19 cellular contexts compared by ENCODE assay signal in the genomic region with DNA sequence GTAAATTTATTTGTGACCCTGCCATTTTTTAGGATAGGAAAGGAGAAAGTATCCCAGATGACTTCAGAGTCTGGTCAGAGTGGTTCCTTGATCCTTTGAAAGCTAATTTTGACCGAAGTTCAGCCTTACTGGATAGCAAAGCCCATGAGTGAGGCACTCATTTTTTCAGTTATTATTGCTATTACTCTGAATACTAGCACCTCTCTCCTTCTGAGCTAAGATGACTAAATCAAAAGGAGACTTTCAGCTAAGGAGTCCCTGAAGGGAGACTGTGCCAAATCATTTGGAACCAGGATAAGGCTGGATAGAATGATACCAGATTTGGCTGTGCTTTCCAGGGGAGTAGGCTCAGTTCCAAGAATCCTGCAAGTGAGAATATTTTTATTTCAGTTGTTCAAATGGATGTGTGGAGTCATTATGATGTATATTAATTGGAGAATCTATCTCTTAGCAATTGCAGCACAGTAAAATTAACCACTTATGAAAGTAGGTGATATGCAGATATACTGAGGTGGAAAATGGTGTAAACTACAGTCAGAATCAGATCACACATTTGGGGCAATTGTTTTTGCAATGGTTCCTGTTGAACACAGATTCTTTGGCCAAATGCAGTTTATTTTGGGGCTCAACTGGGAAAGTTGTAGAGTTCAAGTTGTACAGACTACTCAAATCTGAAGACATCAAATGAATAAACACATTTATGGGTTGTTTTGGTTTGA. TPM values are rescaled to one million over a fixed set of nuclear protein-coding genes. Genes with fewer than 3 reads are reported as not detected.
A peak's percentile ranks its signal among the peaks of the same experiment; 100 is the strongest.
DNase-seq lines count a peak whose midpoint lies in the region; ATAC-seq lines count a peak whose summit lies in the region.
"Had no signal": no experiment of that assay in that cellular context is flagged by ENCODE, and none has a peak within 500 bp of the region (broad histone marks: within the 10 kb centered on the region; RNA-seq: fewer than 3 reads in every experiment).

No MANE protein-coding gene starts in this region.

- H3K9me3 Mint-ChIP-seq in activated T-cell treated with anti-CD3 and anti-CD28 coated beads, Interleukin-2, amount 50 U/mL, for 4 hours = no peaks in the 10 kb centered on the region
- H3K9me3 Mint-ChIP-seq in T-cell = no peaks in the 10 kb centered on the region
- no peaks in the 10 kb centered on the region for H3K9me3 Mint-ChIP-seq in stimulated activated naive CD8-positive, alpha-beta T cell treated with anti-CD3 and anti-CD28 coated beads, Interleukin-15, amount 100 ng/mL, for 72 hours

- H3K27ac ChIP-seq in effector memory CD4-positive, alpha-beta T cell (ENCODE audit: insufficient read depth, low read length, poor library complexity, severe bottlenecking) = peak overlapping the region; percentile 90
- H3K27ac ChIP-seq in aorta (ENCODE audit: low read depth in 1 of 2, low read length in 2 of 2) = no peak overlapping the region
- H3K27ac ChIP-seq: brain microvascular endothelial cell, left ventricle myocardium inferior, vagina, VCaP had no signal

- peak overlapping the region; percentile 62 for H3K4me3 ChIP-seq in effector memory CD4-positive, alpha-beta T cell (ENCODE audit: insufficient read depth, low read depth, low read length, poor library complexity, severe bottlenecking)
- no peak overlapping the region for H3K4me3 ChIP-seq in aorta (ENCODE audit: low read length in 2 of 2)
- H3K4me3 ChIP-seq: left ventricle myocardium inferior, vagina had no signal

- no peak for DNase-seq in activated T-cell treated with anti-CD3 and anti-CD28 coated beads, Interleukin-2, amount 50 U/mL, for 4 hours
- no peak for DNase-seq in activated T-cell treated with anti-CD3 and anti-CD28 coated beads, Interleukin-2, amount 50 U/mL, for 48 hours
- DNase-seq in T-cell (no peak), nucleus accumbens (lab: John Stamatoyannopoulos, UW) (no peak), aorta (no peak)
- no peak for DNase-seq in effector memory CD4-positive, alpha-beta T cell
- no peak for DNase-seq in stimulated activated naive CD8-positive, alpha-beta T cell treated with anti-CD3 and anti-CD28 coated beads, Interleukin-15, amount 100 ng/mL, for 72 hours
- DNase-seq: brain microvascular endothelial cell; COR-L47; hypothalamus; left ventricle myocardium inferior; MV-4-11; SK-N-SH; stimulated activated naive CD4-positive, alpha-beta T cell had no signal

- no peaks in the 10 kb centered on the region for H3K36me3 ChIP-seq in effector memory CD4-positive, alpha-beta T cell (ENCODE audit: control insufficient read depth, insufficient read depth, low read length)
- no peaks in the 10 kb centered on the region for H3K36me3 ChIP-seq in aorta (ENCODE audit: control insufficient read depth in 1 of 2, insufficient read depth in 2 of 2, low read length in 1 of 2)
- H3K36me3 ChIP-seq: brain microvascular endothelial cell, left ventricle myocardium inferior, vagina had no signal

- no peaks in the 10 kb centered on the region for H3K9me3 ChIP-seq in effector memory CD4-positive, alpha-beta T cell (ENCODE audit: control insufficient read depth, low read length)
- no peaks in the 10 kb centered on the region for H3K9me3 ChIP-seq in aorta (ENCODE audit: control insufficient read depth, low read length)
- H3K9me3 ChIP-seq: left ventricle myocardium inferior, SK-N-SH, vagina had no signal

- peak overlapping the region; percentile 90 for H3K4me3 Mint-ChIP-seq in activated T-cell treated with anti-CD3 and anti-CD28 coated beads, Interleukin-2, amount 50 U/mL, for 4 hours
- peak overlapping the region; percentile 78 to 99 (median 95) for H3K4me3 Mint-ChIP-seq in T-cell
- H3K4me3 Mint-ChIP-seq in stimulated activated naive CD8-positive, alpha-beta T cell treated with anti-CD3 and anti-CD28 coated beads, Interleukin-15, amount 100 ng/mL, for 72 hours = peak overlapping the region; percentile 84 to 94

- H3K27me3 ChIP-seq in effector memory CD4-positive, alpha-beta T cell (replicated peaks; ENCODE audit: control insufficient read depth, insufficient read depth, low read length, poor library complexity, severe bottlenecking) = no peaks in the 10 kb centered on the region
- H3K27me3 ChIP-seq in aorta (ENCODE audit: control insufficient read depth in 1 of 2, insufficient read depth in 2 of 2, low read length in 1 of 2) = no peaks in the 10 kb centered on the region
- H3K27me3 ChIP-seq: brain microvascular endothelial cell, vagina had no signal

- peaks cover 3% of the 10 kb centered on the region for H3K4me1 ChIP-seq in effector memory CD4-positive, alpha-beta T cell (ENCODE audit: control insufficient read depth, insufficient read depth, low read length, poor library complexity, severe bottlenecking)
- no peaks in the 10 kb centered on the region for H3K4me1 ChIP-seq in aorta (ENCODE audit: control insufficient read depth in 1 of 2, insufficient read depth in 2 of 2, low read length in 2 of 2)
- H3K4me1 ChIP-seq: left ventricle myocardium inferior, vagina had no signal

- intact Hi-C loops in aorta (cut with DNase I) = no loop called here

- H3K27me3 Mint-ChIP-seq in activated T-cell treated with anti-CD3 and anti-CD28 coated beads, Interleukin-2, amount 50 U/mL, for 4 hours (ENCODE audit: low read depth) = no peaks in the 10 kb centered on the region
- peaks cover 0 to 6% of the 10 kb centered on the region in 2 donors for H3K27me3 Mint-ChIP-seq in T-cell
- no peaks in the 10 kb centered on the region for H3K27me3 Mint-ChIP-seq in stimulated activated naive CD8-positive, alpha-beta T cell treated with anti-CD3 and anti-CD28 coated beads, Interleukin-15, amount 100 ng/mL, for 72 hours

- H3K4me1 Mint-ChIP-seq in activated T-cell treated with anti-CD3 and anti-CD28 coated beads, Interleukin-2, amount 50 U/mL, for 4 hours (ENCODE audit: low read depth) = peaks cover 66% of the 10 kb centered on the region
- H3K4me1 Mint-ChIP-seq in T-cell = peaks cover 54 to 59% (median 59%) of the 10 kb centered on the region in 3 donors
- H3K4me1 Mint-ChIP-seq in stimulated activated naive CD8-positive, alpha-beta T cell treated with anti-CD3 and anti-CD28 coated beads, Interleukin-15, amount 100 ng/mL, for 72 hours = peaks cover 49% of the 10 kb centered on the region

- peak; percentile 56 to 58 for ATAC-seq in activated T-cell treated with anti-CD3 and anti-CD28 coated beads, Interleukin-2, amount 50 U/mL, for 4 hours
- ATAC-seq in T-cell (replicated peaks in 1 of 4) = no peak
- peak; percentile 62 for ATAC-seq in stimulated activated naive CD8-positive, alpha-beta T cell treated with anti-CD3 and anti-CD28 coated beads, Interleukin-15, amount 100 ng/mL, for 72 hours
- no peak for ATAC-seq in aorta (ENCODE audit: low FRiP score)
- ATAC-seq in GM19351 (IDR thresholded peaks at IDR 0.05; ENCODE audit: unreplicated experiment) = no peak
- ATAC-seq: sciatic nerve had no signal

- peaks cover 3% of the 10 kb centered on the region for H3K36me3 Mint-ChIP-seq in activated T-cell treated with anti-CD3 and anti-CD28 coated beads, Interleukin-2, amount 50 U/mL, for 4 hours (ENCODE audit: insufficient read depth)
- peaks cover 34% of the 10 kb centered on the region for H3K36me3 Mint-ChIP-seq in T-cell

- H3K27ac Mint-ChIP-seq in T-cell = peak overlapping the region; percentile 92 to 99
- peak overlapping the region; percentile 97 to 98 for H3K27ac Mint-ChIP-seq in stimulated activated naive CD8-positive, alpha-beta T cell treated with anti-CD3 and anti-CD28 coated beads, Interleukin-15, amount 100 ng/mL, for 72 hours

- POLR2A ChIA-PET in T-cell (lab: Charles Lee) = interaction anchor here (0.6 to 1.6 kb wide), 7 partner anchors 12 to 224 kb away, joined by 3 to 7 read pairs (median 4); no protein-coding TSS in a partner anchor

- CTCF ChIA-PET in T-cell (lab: Charles Lee) = no interaction called here

- WGBS in aorta, 2 donors = 58 to 71% methylated on average over 1 of the region's 1 CpG

RNA-seq across cellular contexts. Expression of a gene that starts 1.1 kb away (rescaled TPM):
- 10 to 100 TPM in 2 of 3 donors, 1 to 10 TPM in 1; 9.6 to 12.7 (median 12.7) TPM for total RNA-seq in activated T-cell treated with anti-CD3 and anti-CD28 coated beads, Interleukin-2, amount 50 U/mL, for 4 hours
- 10 to 100 TPM; 49.9 to 71.9 (median 67.4) TPM for total RNA-seq in T-cell
- total RNA-seq in aorta = 1 to 10 TPM in 1 of 2 donors, under 1 TPM in 1; 0.75 to 1.1 TPM
- polyA plus RNA-seq in aorta = not detected
- total RNA-seq: G401, left ventricle myocardium inferior had no signal
- polyA plus RNA-seq: SK-N-SH had no signal

Comparison
In these comparisons a context has a peak if more than half of its experiments do, and no peak if none do; other contexts are left out.
1. ATAC-seq: peak in activated T-cell treated with anti-CD3 and anti-CD28 coated beads, Interleukin-2, amount 50 U/mL, for 4 hours (2 of 2) and stimulated activated naive CD8-positive, alpha-beta T cell treated with anti-CD3 and anti-CD28 coated beads, Interleukin-15, amount 100 ng/mL, for 72 hours (single experiment); none in T-cell (0 of 4), aorta (single experiment) and GM19351 (single experiment).
2. RNA of a gene that starts 1.1 kb away (total RNA-seq): 49.9 to 71.9 TPM in T-cell and 9.6 to 12.7 TPM in activated T-cell treated with anti-CD3 and anti-CD28 coated beads, Interleukin-2, amount 50 U/mL, for 4 hours; 0.75 to 1.1 TPM in aorta; every median in the first group is over 4 times any median in the second.
3. Peak in every context shown above with its lines, with median percentiles within 50 percentile points of each other: H3K4me3 Mint-ChIP-seq.